30 cellular contexts compared by ENCODE assay signal in the genomic region with DNA sequence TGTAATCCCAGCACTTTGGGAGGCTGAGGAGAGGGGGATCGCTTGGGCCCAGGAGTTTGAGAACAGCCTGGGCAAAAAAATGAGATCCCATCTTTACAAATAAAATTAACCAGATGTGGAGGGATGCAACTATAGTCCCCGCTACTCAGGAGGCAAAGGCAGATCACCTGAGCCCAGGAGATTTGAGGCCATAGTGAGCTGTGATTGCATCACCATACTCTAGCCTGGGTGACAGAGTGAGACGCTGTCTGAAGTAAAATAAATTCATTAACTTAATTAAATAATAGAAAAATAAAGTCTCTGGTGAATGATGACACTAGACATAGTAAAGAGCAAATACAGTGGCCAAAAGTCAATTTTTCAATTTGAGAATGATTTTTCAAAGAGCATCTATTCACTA.
"Had no signal": no experiment of that assay in that cellular context is flagged by ENCODE, and none has a peak within 500 bp of the region (broad histone marks: within the 10 kb centered on the region; RNA-seq: fewer than 3 reads in every experiment).

No MANE protein-coding gene starts in this region.

- H3K9me3 ChIP-seq: adrenal gland, body of pancreas, esophagus muscularis mucosa, gastrocnemius medialis, heart left ventricle had no signal

- H3K27me3 ChIP-seq: adrenal gland, body of pancreas, esophagus muscularis mucosa, foreskin keratinocyte, gastrocnemius medialis, heart left ventricle had no signal

- H3K4me1 ChIP-seq: adrenal gland, foreskin keratinocyte, gastrocnemius medialis had no signal

- H3K36me3 ChIP-seq: adrenal gland, esophagus muscularis mucosa, gastrocnemius medialis, heart left ventricle had no signal

- FAIRE-seq: colon had no signal

- H3K4me3 ChIP-seq: adrenal gland, body of pancreas, esophagus muscularis mucosa, gastrocnemius medialis, heart left ventricle had no signal

- H3K27ac ChIP-seq: adrenal gland, body of pancreas, esophagus muscularis mucosa, foreskin keratinocyte, gastrocnemius medialis, heart left ventricle, VCaP had no signal

- ATAC-seq: activated CD4-positive, CD25-positive, alpha-beta regulatory T cell treated with anti-CD3 and anti-CD28 coated beads, Interleukin-2, amount 50 U/mL, for 24 hours; activated CD8-positive, alpha-beta T cell treated with anti-CD3 and anti-CD28 coated beads for 36 hours; activated naive CD8-positive, alpha-beta T cell treated with anti-CD3 and anti-CD28 coated beads, Interleukin-2, amount 50 U/mL, for 24 hours; activated T-cell treated with anti-CD3 and anti-CD28 coated beads, Interleukin-2, amount 50 U/mL, for 4 hours; activated T-helper 17 cell treated with anti-CD3 and anti-CD28 coated beads, Interleukin-2, amount 50 U/mL, for 72 hours; body of pancreas; effector memory CD8-positive, alpha-beta T cell; foreskin keratinocyte; gastrocnemius medialis; heart left ventricle had no signal

- DNase-seq: activated B cell treated with CpG ODN at 0.5 μM for 24 hours; activated CD4-positive, alpha-beta T cell treated with anti-CD3 and anti-CD28 coated beads for 48 hours; activated CD4-positive, alpha-beta T cell treated with anti-CD3 and anti-CD28 coated beads, Interleukin-2, amount 50 U/mL, for 1 hour; activated CD4-positive, alpha-beta T cell treated with anti-CD3 and anti-CD28 coated beads, Interleukin-2, amount 50 U/mL, for 48 hours; activated CD8-positive, alpha-beta memory T cell treated with anti-CD3 and anti-CD28 coated beads for 24 hours; activated CD8-positive, alpha-beta T cell treated with anti-CD3 and anti-CD28 coated beads for 36 hours; activated effector memory CD4-positive, alpha-beta T cell treated with Interleukin-2 at 50 U/mL for 16 hours; activated naive CD4-positive, alpha-beta T cell treated with anti-CD3 and anti-CD28 coated beads for 36 hours; activated naive CD8-positive, alpha-beta T cell treated with anti-CD3 and anti-CD28 coated beads for 36 hours; activated naive CD8-positive, alpha-beta T cell treated with anti-CD3 and anti-CD28 coated beads, Interleukin-2, amount 50 U/mL, for 24 hours; activated T-cell treated with anti-CD3 and anti-CD28 coated beads, Interleukin-2, amount 50 U/mL, for 4 hours; adrenal gland; amygdala; aorta; body of pancreas; cortex of kidney; dermis blood vessel endothelial cell; effector CD4-positive, alpha-beta T cell; effector memory CD8-positive, alpha-beta T cell; erythroblast; foreskin keratinocyte; gastrocnemius medialis; glutamatergic neuron; heart left ventricle; T-helper 2 cell had no signal
